In the genomic region with DNA sequence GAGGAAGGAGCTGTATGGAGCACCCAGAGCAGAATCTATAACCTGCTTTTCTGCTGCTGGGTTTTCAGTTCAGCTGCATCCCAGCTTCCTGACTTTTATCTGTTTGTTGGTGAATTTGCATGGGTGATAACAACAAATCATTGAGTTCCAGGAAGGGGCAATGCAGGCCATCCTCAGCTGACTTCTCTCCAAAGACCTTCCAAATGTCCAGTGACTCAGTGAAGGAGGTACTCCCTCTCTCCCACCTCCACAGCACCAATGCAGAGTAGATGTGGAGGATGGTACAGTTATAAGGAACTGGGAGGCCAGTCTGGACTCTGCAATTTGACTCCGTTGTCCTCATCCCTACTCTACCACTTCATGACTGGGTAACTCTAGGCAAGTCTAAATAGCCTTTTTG, we compare ENCODE assay signal across 10 cellular contexts. TPM values are rescaled to one million over a fixed set of nuclear protein-coding genes. Genes with fewer than 3 reads are reported as not detected.
DNase-seq lines count a peak whose midpoint lies in the region; ATAC-seq and TF ChIP-seq lines count a peak whose summit lies in the region.
"Had no signal": no experiment of that assay in that cellular context is flagged by ENCODE, and none has a peak within 500 bp of the region (broad histone marks: within the 10 kb centered on the region; RNA-seq: fewer than 3 reads in every experiment).

No MANE protein-coding gene starts in this region.

- ATAC-seq in gastroesophageal sphincter = no peak
- ATAC-seq in activated naive CD4-positive, alpha-beta T cell treated with anti-CD3 and anti-CD28 coated beads, Interleukin-2, amount 50 U/mL, for 72 hours = no peak

- peaks cover 0 to 38% (median 7%) of the 10 kb centered on the region in 3 donors for H3K4me1 ChIP-seq in gastroesophageal sphincter
- peaks cover 10 to 37% (median 26%) of the 10 kb centered on the region in 4 donors for H3K4me1 ChIP-seq in stomach

- intact Hi-C loops in stomach (cut with DNase I; ENCODE audit: low total_unique reads) = no loop called here

- DNase-seq in T-helper 1 cell = no peak
- DNase-seq in stomach = no peak
- no peak for DNase-seq in GM10266 (ENCODE audit: extremely low spot score)
- no peak for DNase-seq in activated naive CD4-positive, alpha-beta T cell treated with anti-CD3 and anti-CD28 coated beads, Interleukin-2, amount 50 U/mL, for 72 hours (ENCODE audit: low spot score in 2 of 2)
- DNase-seq in LoVo (ENCODE audit: low spot score) = no peak
- DNase-seq: 8988T had no signal

- H3K27me3 Mint-ChIP-seq in T-helper 1 cell treated with Interleukin-12 subunit alpha and Interleukin-12 subunit beta and Interleukin-4 antibody, amounts not matched to agents 30 μg/mL and 1 μg/mL, for 36 hours (ENCODE audit: low read depth) = peaks cover 23% of the 10 kb centered on the region

- no peak overlapping the region for H3K27ac Mint-ChIP-seq in T-helper 1 cell treated with Interleukin-12 subunit alpha and Interleukin-12 subunit beta and Interleukin-4 antibody, amounts not matched to agents 30 μg/mL and 1 μg/mL, for 36 hours
- peak overlapping the region in 1 of 2 donors; percentile 91 for H3K27ac Mint-ChIP-seq in activated naive CD4-positive, alpha-beta T cell treated with anti-CD3 and anti-CD28 coated beads, Interleukin-2, amount 50 U/mL, for 72 hours

- peaks cover 9% of the 10 kb centered on the region for H3K36me3 Mint-ChIP-seq in T-helper 1 cell treated with Interleukin-12 subunit alpha and Interleukin-12 subunit beta and Interleukin-4 antibody, amounts not matched to agents 30 μg/mL and 1 μg/mL, for 36 hours (ENCODE audit: low read depth)
- peaks cover 29 to 35% of the 10 kb centered on the region in 2 donors for H3K36me3 Mint-ChIP-seq in activated naive CD4-positive, alpha-beta T cell treated with anti-CD3 and anti-CD28 coated beads, Interleukin-2, amount 50 U/mL, for 72 hours

- peaks cover 34% of the 10 kb centered on the region for H3K4me1 Mint-ChIP-seq in T-helper 1 cell treated with Interleukin-12 subunit alpha and Interleukin-12 subunit beta and Interleukin-4 antibody, amounts not matched to agents 30 μg/mL and 1 μg/mL, for 36 hours (ENCODE audit: low read depth)

- no peak for TF ChIP-seq EP300 in gastroesophageal sphincter (IDR thresholded peaks at IDR 0.05)
- no peak for TF ChIP-seq EP300 in stomach (IDR thresholded peaks at IDR 0.05)

- H3K36me3 ChIP-seq in gastroesophageal sphincter (no peaks in the 10 kb centered on the region), stomach (no peaks in the 10 kb centered on the region)

- H3K4me3 ChIP-seq in WI38 (ENCODE audit: low read depth, low read length) = peak overlapping the region; percentile 88
- H3K4me3 ChIP-seq in gastroesophageal sphincter = no peak overlapping the region
- peak overlapping the region in 1 of 4 donors; percentile 90 for H3K4me3 ChIP-seq in stomach

- TF ChIP-seq POLR2A in gastroesophageal sphincter (IDR thresholded peaks at IDR 0.05) = no peak
- TF ChIP-seq POLR2A in stomach (IDR thresholded peaks at IDR 0.05) = no peak

- H3K4me3 Mint-ChIP-seq in T-helper 1 cell treated with Interleukin-12 subunit alpha and Interleukin-12 subunit beta and Interleukin-4 antibody, amounts not matched to agents 30 μg/mL and 1 μg/mL, for 36 hours = peak overlapping the region; percentile 96

- H3K27me3 ChIP-seq in gastroesophageal sphincter (peaks cover 5% of the 10 kb centered on the region), stomach (no peaks in the 10 kb centered on the region)

- H3K27ac ChIP-seq in gastroesophageal sphincter (peak overlapping the region in 3 of 4 donors; percentile 90 to 94 (median 93)), stomach (peak overlapping the region in 4 of 5 donors; percentile 95 to 97 (median 96))

- no peaks in the 10 kb centered on the region for H3K9me3 ChIP-seq in gastroesophageal sphincter
- no peaks in the 10 kb centered on the region for H3K9me3 ChIP-seq in stomach

- WGBS in gastroesophageal sphincter (ENCODE audit: low coverage in 1 of 2), 2 donors = 100% methylated on average over 1 of the region's 1 CpG
- WGBS in stomach, 5 donors = 81 to 94% (median 91%) methylated on average over 1 of the region's 1 CpG

- H3K9me3 Mint-ChIP-seq in T-helper 1 cell treated with Interleukin-12 subunit alpha and Interleukin-12 subunit beta and Interleukin-4 antibody, amounts not matched to agents 30 μg/mL and 1 μg/mL, for 36 hours = no peaks in the 10 kb centered on the region
- H3K9me3 Mint-ChIP-seq in activated naive CD4-positive, alpha-beta T cell treated with anti-CD3 and anti-CD28 coated beads, Interleukin-2, amount 50 U/mL, for 72 hours = no peaks in the 10 kb centered on the region

- TF ChIP-seq CTCF in WI38 (IDR thresholded peaks at IDR 0.05; ENCODE audit: low read depth, low read length) (no peak), gastroesophageal sphincter (IDR thresholded peaks at IDR 0.05) (no peak), stomach (IDR thresholded peaks at IDR 0.05) (no peak), GM10266 (IDR thresholded peaks at IDR 0.05; ENCODE audit: control insufficient read depth, insufficient read depth, low read depth, missing control alignments) (no peak)

RNA-seq across cellular contexts. Expression of a gene that starts 1.7 kb away (rescaled TPM):
- total RNA-seq in gastroesophageal sphincter = 100 to 1,000 TPM; 134 to 276 (median 142) TPM
- total RNA-seq in stomach = 100 to 1,000 TPM in 4 of 5 donors, 10 to 100 TPM in 1; 89.3 to 182 (median 149) TPM
- polyA plus RNA-seq in stomach = 100 to 1,000 TPM; 382 to 786 (median 473) TPM
- 100 to 1,000 TPM; 375 to 406 TPM for total RNA-seq in activated naive CD4-positive, alpha-beta T cell treated with anti-CD3 and anti-CD28 coated beads, Interleukin-2, amount 50 U/mL, for 72 hours

RNA-seq across cellular contexts. Expression of a gene that starts 50.0 kb away (rescaled TPM):
- total RNA-seq in gastroesophageal sphincter = under 1 TPM in 1 of 4 donors, not detected in 3; 0.17 TPM
- total RNA-seq in stomach = 10 to 100 TPM in 3 of 5 donors, 1 to 10 TPM in 1, not detected in 1; 1.7 to 26.8 (median 16.2) TPM
- 10 to 100 TPM; 11.6 to 18.1 (median 17.0) TPM for polyA plus RNA-seq in stomach
- total RNA-seq in activated naive CD4-positive, alpha-beta T cell treated with anti-CD3 and anti-CD28 coated beads, Interleukin-2, amount 50 U/mL, for 72 hours = not detected
- total RNA-seq: LHCN-M2 had no signal
